Comparison of ENCODE assay signal across 1 cellular context in genomic region chr2:39095624-39096023, GRCh38.
TF ChIP-seq lines count a peak whose summit lies in the region.

No MANE protein-coding gene starts in this region.

TF ChIP-seq in IMR-90, 13 proteins besides CTCF, POLR2A, EP300 and RAD21 (continued from another document):
- TF ChIP-seq ELK1 (IDR thresholded peaks at IDR 0.05; ENCODE audit: borderline replicate concordance, low read depth, low read length) (no peak), CEBPB (IDR thresholded peaks at IDR 0.05; ENCODE audit: low read depth, low read length) (no peak), USF2 (IDR thresholded peaks at IDR 0.05; ENCODE audit: low read depth, low read length) (no peak), SMC3 (IDR thresholded peaks at IDR 0.05; ENCODE audit: low read depth, low read length) (no peak), BHLHE40 (IDR thresholded peaks at IDR 0.05; ENCODE audit: low read depth, low read length) (no peak), RFX5 (IDR thresholded peaks at IDR 0.05; ENCODE audit: low read depth, low read length) (no peak), CHD1 (IDR thresholded peaks at IDR 0.05; ENCODE audit: low read depth, low read length) (no peak), MAZ (IDR thresholded peaks at IDR 0.05; ENCODE audit: borderline replicate concordance, low read depth, low read length) (no peak), FOS (IDR thresholded peaks at IDR 0.05; ENCODE audit: low read depth, low read length) (no peak)
